In the genomic region with DNA sequence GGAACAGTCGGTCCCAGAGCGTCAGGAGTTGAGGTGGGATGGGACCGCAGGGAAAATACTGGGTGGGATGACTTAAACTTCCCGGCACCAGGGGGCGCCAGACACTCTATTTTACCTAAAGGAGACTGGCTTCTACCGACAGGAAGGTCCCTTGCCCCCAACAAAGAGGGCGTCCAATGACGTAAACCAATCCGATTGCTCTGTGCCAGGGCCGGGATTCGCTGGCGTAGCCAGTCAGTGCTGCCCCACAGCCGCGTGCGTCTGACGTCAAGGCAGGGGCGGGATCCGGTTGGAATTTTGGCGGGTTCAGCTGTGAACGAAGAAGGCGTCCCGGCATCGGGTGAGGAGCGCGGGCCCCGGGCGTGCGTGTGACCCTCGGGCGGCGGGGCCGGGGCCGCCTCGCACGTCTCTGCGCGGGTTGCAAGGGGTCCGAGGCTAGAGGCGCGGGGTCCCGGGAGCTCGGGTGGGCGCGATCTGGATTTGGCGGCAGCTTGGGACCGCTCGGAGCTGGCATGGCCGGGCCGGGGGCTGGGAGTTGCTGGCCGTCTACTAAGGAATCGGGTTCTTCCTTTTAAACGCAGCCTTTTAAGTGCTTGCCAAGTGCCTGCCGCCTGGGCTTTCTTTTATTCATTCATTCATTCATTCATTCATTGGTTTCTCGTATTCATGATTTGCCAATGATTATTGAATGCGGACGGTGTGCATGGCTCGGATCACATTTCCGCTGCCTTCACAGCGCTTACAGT, we compare ENCODE assay signal across 8 cellular contexts. TPM values are rescaled to one million over a fixed set of nuclear protein-coding genes. Genes with fewer than 3 reads are reported as not detected.
DNase-seq lines count a peak whose midpoint lies in the region; ATAC-seq and TF ChIP-seq lines count a peak whose summit lies in the region.

TSS of gene MCM10 (plus strand) at position 292 of the 746 bp plus-strand sequence. CDS start 2,645 bp downstream, outside the sequence.

- H3K4me1 Mint-ChIP-seq in CD4-positive, alpha-beta T cell (ENCODE audit: low read depth): peaks cover 16% of the 10 kb centered on the region

- no peak within 1 kb of the TSS for H3K27ac ChIP-seq in CD4-positive, alpha-beta T cell (ENCODE audit: low read depth, low read length)
- H3K27ac ChIP-seq in duodenal mucosa (ENCODE audit: low read depth, low read length): no peak within 1 kb of the TSS

- no peak for TF ChIP-seq POLR2A in lower leg skin (IDR thresholded peaks at IDR 0.05)

- CTCF ChIA-PET in CD4-positive, alpha-beta T cell (lab: Charles Lee): interaction anchor here (0.7 to 2.0 kb wide), 10 partner anchors 10 to 425 kb away, joined by 3 to 14 read pairs (median 6); partner anchors contain the start of genes PHYH and PRPF18

- H3K9me3 Mint-ChIP-seq in CD4-positive, alpha-beta T cell: no peaks in the 10 kb centered on the region

- H3K9me3 ChIP-seq in CD4-positive, alpha-beta T cell (ENCODE audit: control insufficient read depth, low read length): no peaks in the 10 kb centered on the region
- H3K9me3 ChIP-seq in duodenal mucosa (ENCODE audit: control insufficient read depth in 1 of 2, low read length in 2 of 2): no peaks in the 10 kb centered on the region

- H3K4me3 Mint-ChIP-seq in CD4-positive, alpha-beta T cell: peak within 1 kb of the TSS; percentile 91

- TF ChIP-seq CTCF in CD4-positive, alpha-beta T cell (IDR thresholded peaks at IDR 0.05): peak; percentile 94
- peak in 1 of 3 donors; percentile 77 for TF ChIP-seq CTCF in lower leg skin (IDR thresholded peaks at IDR 0.05)

- ATAC-seq in CD4-positive, alpha-beta T cell (ENCODE audit: poor library complexity): peak; percentile 100
- ATAC-seq in GM19397 (IDR thresholded peaks at IDR 0.05; ENCODE audit: unreplicated experiment) (peak; percentile 100), HG03571 (IDR thresholded peaks at IDR 0.05; ENCODE audit: unreplicated experiment) (peak; percentile 98)

- no peaks in the 10 kb centered on the region for H3K36me3 Mint-ChIP-seq in CD4-positive, alpha-beta T cell (ENCODE audit: low read depth)

- POLR2A ChIA-PET in CD4-positive, alpha-beta T cell (lab: Charles Lee): interaction anchor here (0.7 to 4.3 kb wide), 6 partner anchors 24 to 425 kb away, joined by 3 to 39 read pairs (median 4); partner anchors contain the start of genes OPTN, PHYH and PRPF18

- H3K27me3 Mint-ChIP-seq in CD4-positive, alpha-beta T cell: no peaks in the 10 kb centered on the region

- intact Hi-C loops in CD4-positive, alpha-beta T cell (cut with DNase I, micrococcal nuclease): loop anchor here (1.0 to 10.0 kb wide), 10 partner anchors 61 to 616 kb away; partner anchors contain the start of genes PRPF18 (in 2 of the 2) and OPTN (in 1 of the 2)
- intact Hi-C loops in lower leg skin (cut with DNase I; ENCODE audit: low total_unique reads): no loop called here

- H3K4me1 ChIP-seq in duodenal mucosa (ENCODE audit: control insufficient read depth in 1 of 2, insufficient read depth in 2 of 2, low read length in 2 of 2): peaks cover 10 to 19% of the 10 kb centered on the region in 2 donors

- no peaks in the 10 kb centered on the region for H3K36me3 ChIP-seq in duodenal mucosa (ENCODE audit: control insufficient read depth in 1 of 2, insufficient read depth in 2 of 2, low read length in 2 of 2)

- 1% methylated on average over 36 to 50 of the region's 59 CpGs for WGBS in lower leg skin, 2 donors

- DNase-seq in CD4-positive, alpha-beta T cell: peak; percentile 93 to 98 (median 96)
- DNase-seq in NCI-H774 (lab: John Stamatoyannopoulos, UW): peak; percentile 98
- peak; percentile 97 for DNase-seq in activated CD4-positive, alpha-beta T cell treated with anti-CD3 and anti-CD28 coated beads, Interleukin-2, amount 50 U/mL, for 4 hours
- DNase-seq in lower leg skin (ENCODE audit: low spot score in 2 of 2): peak; percentile 98 to 99
- DNase-seq in stimulated activated CD4-positive, alpha-beta T cell treated with anti-CD3 and anti-CD28 coated beads, Interleukin-4, amount 100 ng/mL, for 48 hours (ENCODE audit: low read depth in 2 of 2): peak; percentile 96 to 97

- peak within 1 kb of the TSS in 1 of 2 donors; percentile 59 for H3K9ac ChIP-seq in duodenal mucosa (ENCODE audit: low read depth in 1 of 2, low read length in 2 of 2)

- peak within 1 kb of the TSS; percentile 72 for H3K27ac Mint-ChIP-seq in CD4-positive, alpha-beta T cell

- H3K4me3 ChIP-seq in duodenal mucosa (ENCODE audit: low read depth in 1 of 2, low read length in 2 of 2) (peak within 1 kb of the TSS; percentile 40 to 73), lower leg skin (ENCODE audit: low read depth, poor library complexity, severe bottlenecking) (no peak within 1 kb of the TSS)

- no peaks in the 10 kb centered on the region for H3K27me3 ChIP-seq in CD4-positive, alpha-beta T cell (ENCODE audit: control insufficient read depth, insufficient read depth, low read length)
- no peaks in the 10 kb centered on the region for H3K27me3 ChIP-seq in duodenal mucosa (ENCODE audit: control insufficient read depth in 1 of 2, insufficient read depth in 2 of 2, low read length in 2 of 2)

RNA-seq across cellular contexts. Expression of gene MCM10, which starts in this region (rescaled TPM):
- total RNA-seq in CD4-positive, alpha-beta T cell: under 1 TPM; 0.16 to 0.50 TPM
- total RNA-seq in lower leg skin: 1 to 10 TPM in 1 of 4 donors, under 1 TPM in 3; 0.08 to 1.5 (median 0.38) TPM

Comparison
In these comparisons a context has a peak if more than half of its experiments do, and no peak if none do; other contexts are left out.
1. Peak in DNase-seq and ATAC-seq in CD4-positive, alpha-beta T cell; RNA of the gene not detected or under 1 TPM.